ENCODE assay signal across 5 cellular contexts in the genomic region with DNA sequence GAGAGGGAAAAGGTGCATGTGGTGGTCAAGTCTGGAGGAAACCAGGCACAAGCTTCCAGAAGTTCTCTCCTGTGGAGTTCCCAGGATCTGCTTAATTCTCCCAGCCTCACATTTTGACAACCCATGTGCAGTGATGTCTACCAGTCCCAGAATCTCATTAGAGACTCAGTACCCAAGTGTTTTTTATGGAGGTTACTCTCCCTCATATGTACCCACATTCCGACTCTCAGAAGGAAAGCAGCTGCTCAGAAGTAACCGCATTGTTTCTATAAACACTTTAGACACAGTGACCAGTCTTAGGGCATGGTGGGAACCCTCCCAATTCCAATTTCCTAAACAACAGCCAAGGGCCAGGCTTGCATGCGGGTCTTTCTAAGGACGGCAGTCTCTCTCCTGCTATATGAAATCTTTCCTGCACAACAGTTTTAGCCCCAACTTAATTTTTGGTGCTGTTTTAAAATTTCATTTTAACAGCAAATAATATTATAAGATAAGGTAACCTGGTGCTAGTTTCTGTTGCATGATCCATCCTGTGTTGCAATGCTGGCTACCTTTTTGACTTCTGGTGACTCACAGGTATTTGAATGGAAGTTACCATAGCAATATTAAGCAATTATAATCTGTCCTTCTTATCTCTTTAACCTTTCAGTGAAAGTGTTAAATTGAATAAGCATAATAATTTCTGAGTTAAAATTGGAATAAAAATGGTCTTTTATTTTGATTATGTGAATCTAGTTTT. TPM values are rescaled to one million over a fixed set of nuclear protein-coding genes. Genes with fewer than 3 reads are reported as not detected.
"Had no signal": no experiment of that assay in that cellular context is flagged by ENCODE, and none has a peak within 500 bp of the region (broad histone marks: within the 10 kb centered on the region; RNA-seq: fewer than 3 reads in every experiment).

No MANE protein-coding gene starts in this region.

RNA-seq across cellular contexts. Expression of gene PROP1, which starts 15.9 kb away (rescaled TPM):
- total RNA-seq: M059J, PC-3, Right ventricle myocardium superior, RPMI7951, SK-MEL-5 had no signal
